ENCODE assay signal across 1 cellular context in genomic region chr2:223944704-223945531, GRCh38.
A peak's percentile ranks its signal among the peaks of the same experiment; 100 is the strongest.
TF ChIP-seq lines count a peak whose summit lies in the region.

TSS of gene WDFY1 (minus strand) at chr2:223945335. CDS start at chr2:223945284, 51 bp downstream.

TF ChIP-seq in HepG2, 621 proteins besides CTCF, POLR2A, EP300 and RAD21 (continued from another document and continues in another):
- TF ChIP-seq DBP (CRISPR knock-in tag; IDR thresholded peaks at IDR 0.05; ENCODE audit: not compliant biosample characterization) (peak; percentile 70), ZNF468 (CRISPR knock-in tag; IDR thresholded peaks at IDR 0.05) (no peak), HNRNPLL (IDR thresholded peaks at IDR 0.05; ENCODE audit: low read depth, low read length, poor library complexity, severe bottlenecking) (peak; percentile 85), MAZ (IDR thresholded peaks at IDR 0.05; ENCODE audit: borderline replicate concordance, low read depth, low read length) (peak; percentile 96), MAZ (CRISPR knock-in tag; IDR thresholded peaks at IDR 0.05; ENCODE audit: low read depth) (peak; percentile 99), ATF1 (CRISPR knock-in tag; IDR thresholded peaks at IDR 0.05) (no peak), ZNF562 (CRISPR knock-in tag; IDR thresholded peaks at IDR 0.05; ENCODE audit: borderline replicate concordance) (no peak; the same call in 1 of the 2 replicates), ZNF629 (CRISPR knock-in tag; conservative IDR thresholded peaks at IDR 0.05) (peak; percentile 62), HHEX (CRISPR knock-in tag; IDR thresholded peaks at IDR 0.05) (no peak), ZNF598 (CRISPR knock-in tag; IDR thresholded peaks at IDR 0.05; ENCODE audit: borderline replicate concordance) (peak; percentile 94; the same call in 1 of the 2 replicates), ZNF326 (CRISPR knock-in tag; IDR thresholded peaks at IDR 0.05; ENCODE audit: borderline replicate concordance) (peak; percentile 51; the same call in 1 of the 2 replicates), ZNF207 (IDR thresholded peaks at IDR 0.05; ENCODE audit: borderline replicate concordance) (no peak), SNRNP70 (IDR thresholded peaks at IDR 0.05; ENCODE audit: low read depth, low read length) (no peak), ZNF878 (CRISPR knock-in tag; IDR thresholded peaks at IDR 0.05) (peak; percentile 94), FOSL1 (CRISPR knock-in tag; IDR thresholded peaks at IDR 0.05; ENCODE audit: borderline replicate concordance) (peak; percentile 34; the same call in 1 of the 2 replicates), HMGA1 (CRISPR knock-in tag; conservative IDR thresholded peaks at IDR 0.05) (no peak), TAF1 (CRISPR knock-in tag; IDR thresholded peaks at IDR 0.05) (peak; percentile 97), ZNF12 (CRISPR knock-in tag; IDR thresholded peaks at IDR 0.05) (peak; percentile 59; the same call in 1 of the 2 replicates), SMAD9 (CRISPR knock-in tag; IDR thresholded peaks at IDR 0.05) (0 out of 2 replicates have a peak, but pooled peaks have one; percentile 24), MEIS1 (CRISPR knock-in tag; IDR thresholded peaks at IDR 0.05; ENCODE audit: borderline replicate concordance) (peak; percentile 7; the same call in 1 of the 2 replicates), JUND (CRISPR knock-in tag; IDR thresholded peaks at IDR 0.05) (peak; percentile 63), ATAD3A (CRISPR knock-in tag; IDR thresholded peaks at IDR 0.05) (peak; percentile 96), MTA3 (CRISPR knock-in tag; IDR thresholded peaks at IDR 0.05) (no peak), ZNF704 (CRISPR knock-in tag; IDR thresholded peaks at IDR 0.05; ENCODE audit: borderline replicate concordance) (peak; percentile 85), PHF5A (CRISPR knock-in tag; IDR thresholded peaks at IDR 0.05; ENCODE audit: low read depth, unreplicated experiment) (peak; percentile 60), FUBP1 (CRISPR knock-in tag; IDR thresholded peaks at IDR 0.05; ENCODE audit: borderline replicate concordance) (no peak), LBX2 (CRISPR knock-in tag; IDR thresholded peaks at IDR 0.05; ENCODE audit: borderline replicate concordance) (no peak; the same call in 1 of the 2 replicates)
- TF ChIP-seq, protein P1, sequence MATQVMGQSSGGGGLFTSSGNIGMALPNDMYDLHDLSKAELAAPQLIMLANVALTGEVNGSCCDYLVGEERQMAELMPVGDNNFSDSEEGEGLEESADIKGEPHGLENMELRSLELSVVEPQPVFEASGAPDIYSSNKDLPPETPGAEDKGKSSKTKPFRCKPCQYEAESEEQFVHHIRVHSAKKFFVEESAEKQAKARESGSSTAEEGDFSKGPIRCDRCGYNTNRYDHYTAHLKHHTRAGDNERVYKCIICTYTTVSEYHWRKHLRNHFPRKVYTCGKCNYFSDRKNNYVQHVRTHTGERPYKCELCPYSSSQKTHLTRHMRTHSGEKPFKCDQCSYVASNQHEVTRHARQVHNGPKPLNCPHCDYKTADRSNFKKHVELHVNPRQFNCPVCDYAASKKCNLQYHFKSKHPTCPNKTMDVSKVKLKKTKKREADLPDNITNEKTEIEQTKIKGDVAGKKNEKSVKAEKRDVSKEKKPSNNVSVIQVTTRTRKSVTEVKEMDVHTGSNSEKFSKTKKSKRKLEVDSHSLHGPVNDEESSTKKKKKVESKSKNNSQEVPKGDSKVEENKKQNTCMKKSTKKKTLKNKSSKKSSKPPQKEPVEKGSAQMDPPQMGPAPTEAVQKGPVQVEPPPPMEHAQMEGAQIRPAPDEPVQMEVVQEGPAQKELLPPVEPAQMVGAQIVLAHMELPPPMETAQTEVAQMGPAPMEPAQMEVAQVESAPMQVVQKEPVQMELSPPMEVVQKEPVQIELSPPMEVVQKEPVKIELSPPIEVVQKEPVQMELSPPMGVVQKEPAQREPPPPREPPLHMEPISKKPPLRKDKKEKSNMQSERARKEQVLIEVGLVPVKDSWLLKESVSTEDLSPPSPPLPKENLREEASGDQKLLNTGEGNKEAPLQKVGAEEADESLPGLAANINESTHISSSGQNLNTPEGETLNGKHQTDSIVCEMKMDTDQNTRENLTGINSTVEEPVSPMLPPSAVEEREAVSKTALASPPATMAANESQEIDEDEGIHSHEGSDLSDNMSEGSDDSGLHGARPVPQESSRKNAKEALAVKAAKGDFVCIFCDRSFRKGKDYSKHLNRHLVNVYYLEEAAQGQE (IDR thresholded peaks at IDR 0.05; ENCODE audit: borderline replicate concordance in 1 of 2, low read depth in 1 of 2, low read length in 2 of 2), result peak in 1 of 2 experiments; percentile 64; a peak in 1 of 4 replicates
- TF ChIP-seq, protein P2, sequence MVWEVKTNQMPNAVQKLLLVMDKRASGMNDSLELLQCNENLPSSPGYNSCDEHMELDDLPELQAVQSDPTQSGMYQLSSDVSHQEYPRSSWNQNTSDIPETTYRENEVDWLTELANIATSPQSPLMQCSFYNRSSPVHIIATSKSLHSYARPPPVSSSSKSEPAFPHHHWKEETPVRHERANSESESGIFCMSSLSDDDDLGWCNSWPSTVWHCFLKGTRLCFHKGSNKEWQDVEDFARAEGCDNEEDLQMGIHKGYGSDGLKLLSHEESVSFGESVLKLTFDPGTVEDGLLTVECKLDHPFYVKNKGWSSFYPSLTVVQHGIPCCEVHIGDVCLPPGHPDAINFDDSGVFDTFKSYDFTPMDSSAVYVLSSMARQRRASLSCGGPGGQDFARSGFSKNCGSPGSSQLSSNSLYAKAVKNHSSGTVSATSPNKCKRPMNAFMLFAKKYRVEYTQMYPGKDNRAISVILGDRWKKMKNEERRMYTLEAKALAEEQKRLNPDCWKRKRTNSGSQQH (CRISPR knock-in tag; IDR thresholded peaks at IDR 0.05; ENCODE audit: low read depth), result peak; percentile 60; the same call in 1 of the 2 replicates
- TF ChIP-seq, protein P3, sequence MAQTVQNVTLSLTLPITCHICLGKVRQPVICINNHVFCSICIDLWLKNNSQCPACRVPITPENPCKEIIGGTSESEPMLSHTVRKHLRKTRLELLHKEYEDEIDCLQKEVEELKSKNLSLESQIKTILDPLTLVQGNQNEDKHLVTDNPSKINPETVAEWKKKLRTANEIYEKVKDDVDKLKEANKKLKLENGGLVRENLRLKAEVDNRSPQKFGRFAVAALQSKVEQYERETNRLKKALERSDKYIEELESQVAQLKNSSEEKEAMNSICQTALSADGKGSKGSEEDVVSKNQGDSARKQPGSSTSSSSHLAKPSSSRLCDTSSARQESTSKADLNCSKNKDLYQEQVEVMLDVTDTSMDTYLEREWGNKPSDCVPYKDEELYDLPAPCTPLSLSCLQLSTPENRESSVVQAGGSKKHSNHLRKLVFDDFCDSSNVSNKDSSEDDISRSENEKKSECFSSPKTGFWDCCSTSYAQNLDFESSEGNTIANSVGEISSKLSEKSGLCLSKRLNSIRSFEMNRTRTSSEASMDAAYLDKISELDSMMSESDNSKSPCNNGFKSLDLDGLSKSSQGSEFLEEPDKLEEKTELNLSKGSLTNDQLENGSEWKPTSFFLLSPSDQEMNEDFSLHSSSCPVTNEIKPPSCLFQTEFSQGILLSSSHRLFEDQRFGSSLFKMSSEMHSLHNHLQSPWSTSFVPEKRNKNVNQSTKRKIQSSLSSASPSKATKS (CRISPR knock-in tag; IDR thresholded peaks at IDR 0.05), result no peak; the same call in 1 of the 2 replicates
- TF ChIP-seq, protein P4, sequence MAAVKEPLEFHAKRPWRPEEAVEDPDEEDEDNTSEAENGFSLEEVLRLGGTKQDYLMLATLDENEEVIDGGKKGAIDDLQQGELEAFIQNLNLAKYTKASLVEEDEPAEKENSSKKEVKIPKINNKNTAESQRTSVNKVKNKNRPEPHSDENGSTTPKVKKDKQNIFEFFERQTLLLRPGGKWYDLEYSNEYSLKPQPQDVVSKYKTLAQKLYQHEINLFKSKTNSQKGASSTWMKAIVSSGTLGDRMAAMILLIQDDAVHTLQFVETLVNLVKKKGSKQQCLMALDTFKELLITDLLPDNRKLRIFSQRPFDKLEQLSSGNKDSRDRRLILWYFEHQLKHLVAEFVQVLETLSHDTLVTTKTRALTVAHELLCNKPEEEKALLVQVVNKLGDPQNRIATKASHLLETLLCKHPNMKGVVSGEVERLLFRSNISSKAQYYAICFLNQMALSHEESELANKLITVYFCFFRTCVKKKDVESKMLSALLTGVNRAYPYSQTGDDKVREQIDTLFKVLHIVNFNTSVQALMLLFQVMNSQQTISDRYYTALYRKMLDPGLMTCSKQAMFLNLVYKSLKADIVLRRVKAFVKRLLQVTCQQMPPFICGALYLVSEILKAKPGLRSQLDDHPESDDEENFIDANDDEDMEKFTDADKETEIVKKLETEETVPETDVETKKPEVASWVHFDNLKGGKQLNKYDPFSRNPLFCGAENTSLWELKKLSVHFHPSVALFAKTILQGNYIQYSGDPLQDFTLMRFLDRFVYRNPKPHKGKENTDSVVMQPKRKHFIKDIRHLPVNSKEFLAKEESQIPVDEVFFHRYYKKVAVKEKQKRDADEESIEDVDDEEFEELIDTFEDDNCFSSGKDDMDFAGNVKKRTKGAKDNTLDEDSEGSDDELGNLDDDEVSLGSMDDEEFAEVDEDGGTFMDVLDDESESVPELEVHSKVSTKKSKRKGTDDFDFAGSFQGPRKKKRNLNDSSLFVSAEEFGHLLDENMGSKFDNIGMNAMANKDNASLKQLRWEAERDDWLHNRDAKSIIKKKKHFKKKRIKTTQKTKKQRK (IDR thresholded peaks at IDR 0.05; ENCODE audit: low read length), result no peak
- TF ChIP-seq, protein P5, sequence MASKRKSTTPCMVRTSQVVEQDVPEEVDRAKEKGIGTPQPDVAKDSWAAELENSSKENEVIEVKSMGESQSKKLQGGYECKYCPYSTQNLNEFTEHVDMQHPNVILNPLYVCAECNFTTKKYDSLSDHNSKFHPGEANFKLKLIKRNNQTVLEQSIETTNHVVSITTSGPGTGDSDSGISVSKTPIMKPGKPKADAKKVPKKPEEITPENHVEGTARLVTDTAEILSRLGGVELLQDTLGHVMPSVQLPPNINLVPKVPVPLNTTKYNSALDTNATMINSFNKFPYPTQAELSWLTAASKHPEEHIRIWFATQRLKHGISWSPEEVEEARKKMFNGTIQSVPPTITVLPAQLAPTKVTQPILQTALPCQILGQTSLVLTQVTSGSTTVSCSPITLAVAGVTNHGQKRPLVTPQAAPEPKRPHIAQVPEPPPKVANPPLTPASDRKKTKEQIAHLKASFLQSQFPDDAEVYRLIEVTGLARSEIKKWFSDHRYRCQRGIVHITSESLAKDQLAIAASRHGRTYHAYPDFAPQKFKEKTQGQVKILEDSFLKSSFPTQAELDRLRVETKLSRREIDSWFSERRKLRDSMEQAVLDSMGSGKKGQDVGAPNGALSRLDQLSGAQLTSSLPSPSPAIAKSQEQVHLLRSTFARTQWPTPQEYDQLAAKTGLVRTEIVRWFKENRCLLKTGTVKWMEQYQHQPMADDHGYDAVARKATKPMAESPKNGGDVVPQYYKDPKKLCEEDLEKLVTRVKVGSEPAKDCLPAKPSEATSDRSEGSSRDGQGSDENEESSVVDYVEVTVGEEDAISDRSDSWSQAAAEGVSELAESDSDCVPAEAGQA (IDR thresholded peaks at IDR 0.05; ENCODE audit: low read depth), result peak; percentile 90
- TF ChIP-seq, protein P5 (CRISPR knock-in tag; IDR thresholded peaks at IDR 0.05; ENCODE audit: borderline replicate concordance), result peak; percentile 92
